In the genomic region with DNA sequence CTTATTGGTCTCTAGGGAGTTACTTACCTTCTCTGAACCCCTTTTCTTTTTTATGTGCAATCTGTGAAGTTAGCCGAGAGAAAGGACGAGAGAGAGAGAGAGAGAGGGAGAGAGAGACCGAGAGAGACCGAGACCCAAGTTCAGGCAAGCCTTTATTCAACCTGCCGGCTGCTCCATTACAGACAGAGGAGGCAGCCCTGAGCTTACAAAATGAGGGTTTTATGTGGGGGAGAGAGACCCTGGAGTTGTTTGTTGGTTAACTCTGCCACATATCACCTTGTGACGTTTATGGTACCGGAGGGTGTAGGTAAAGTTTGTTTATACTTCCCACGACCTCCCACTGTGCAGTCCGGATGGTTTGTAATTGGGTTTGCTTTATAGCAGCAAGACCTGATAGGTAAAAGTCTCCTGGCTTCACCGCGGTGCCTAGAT, we compare ENCODE assay signal across 16 cellular contexts. TPM values are rescaled to one million over a fixed set of nuclear protein-coding genes. Genes with fewer than 3 reads are reported as not detected.
DNase-seq lines count a peak whose midpoint lies in the region; ATAC-seq and TF ChIP-seq lines count a peak whose summit lies in the region.
"Had no signal": no experiment of that assay in that cellular context is flagged by ENCODE, and none has a peak within 500 bp of the region (broad histone marks: within the 10 kb centered on the region; RNA-seq: fewer than 3 reads in every experiment).

No MANE protein-coding gene starts in this region.

- no peak overlapping the region for H3K27ac ChIP-seq in Panc1 (ENCODE audit: low read length)
- H3K27ac ChIP-seq: cardiac muscle cell, foreskin keratinocyte had no signal

- intact Hi-C loops in Panc1 (cut with micrococcal nuclease; ENCODE audit: unreplicated experiment) = no loop called here

- POLR2A ChIA-PET in Panc1 (lab: Charles Lee) = interaction anchor here (0.6 to 0.7 kb wide), 3 partner anchors 47 to 368 kb away, joined by 3 to 9 read pairs (median 3); no protein-coding TSS in a partner anchor

- peaks cover 10% of the 10 kb centered on the region for H3K4me1 ChIP-seq in Panc1 (ENCODE audit: control insufficient read depth, insufficient read depth, low read length)
- H3K4me1 ChIP-seq: foreskin keratinocyte had no signal

- H3K27ac Mint-ChIP-seq in stimulated activated naive CD8-positive, alpha-beta T cell treated with anti-CD3 and anti-CD28 coated beads, Interleukin-15, Interleukin-2, amounts not matched to agents 100 ng/mL and 50 ng/mL, for 24 hours = no peak overlapping the region
- H3K27ac Mint-ChIP-seq in stimulated activated naive CD8-positive, alpha-beta T cell treated with anti-CD3 and anti-CD28 coated beads, Interleukin-15, amount 100 ng/mL, for 72 hours = no peak overlapping the region

- H3K27me3 ChIP-seq in Panc1 (ENCODE audit: control insufficient read depth, insufficient read depth, low read length) = peaks cover 36% of the 10 kb centered on the region

- no peak overlapping the region for H3K4me3 ChIP-seq in Panc1 (ENCODE audit: low read depth in 2 of 2, low read length in 2 of 2)
- H3K4me3 ChIP-seq in iPS-18c (ENCODE audit: insufficient read depth, low read depth, low read length) = peak overlapping the region; percentile 29; the same call in 1 of the 2 replicates
- H3K4me3 ChIP-seq: cardiac muscle cell, mucosa of descending colon had no signal

- H3K36me3 Mint-ChIP-seq in stimulated activated naive CD8-positive, alpha-beta T cell treated with anti-CD3 and anti-CD28 coated beads, Interleukin-15, Interleukin-2, amounts not matched to agents 100 ng/mL and 50 ng/mL, for 24 hours (ENCODE audit: low read depth) = no peaks in the 10 kb centered on the region

- TF ChIP-seq CTCF in Panc1 (IDR thresholded peaks at IDR 0.05) = peak; percentile 12; the same call in 1 of the 2 replicates

- in situ Hi-C loops in Panc1 (cut with HindIII; ENCODE audit: low pct_unique_long_range_greater_than_20kb, low sequenced_read_pairs) = no loop called here

- no peaks in the 10 kb centered on the region for H3K9me3 Mint-ChIP-seq in stimulated activated naive CD8-positive, alpha-beta T cell treated with anti-CD3 and anti-CD28 coated beads, Interleukin-15, Interleukin-2, amounts not matched to agents 100 ng/mL and 50 ng/mL, for 24 hours
- H3K9me3 Mint-ChIP-seq in stimulated activated naive CD8-positive, alpha-beta T cell treated with anti-CD3 and anti-CD28 coated beads, Interleukin-15, amount 100 ng/mL, for 72 hours = no peaks in the 10 kb centered on the region

- no peaks in the 10 kb centered on the region for H3K36me3 ChIP-seq in Panc1 (ENCODE audit: control insufficient read depth, insufficient read depth, low read length)
- H3K36me3 ChIP-seq: cardiac muscle cell had no signal

- no TSS peak for BruUV-seq in Panc1 (replicated peaks; lab: Mats Ljungman, UMichigan)

- no peaks in the 10 kb centered on the region for H3K9me3 ChIP-seq in Panc1 (ENCODE audit: control insufficient read depth, insufficient read depth, low read depth, low read length)
- no peaks in the 10 kb centered on the region for H3K9me3 ChIP-seq in iPS-18c (ENCODE audit: control insufficient read depth, insufficient read depth, low read length)
- H3K9me3 ChIP-seq: mucosa of descending colon had no signal

- H3K4me3 Mint-ChIP-seq in stimulated activated naive CD8-positive, alpha-beta T cell treated with anti-CD3 and anti-CD28 coated beads, Interleukin-15, Interleukin-2, amounts not matched to agents 100 ng/mL and 50 ng/mL, for 24 hours = peak overlapping the region; percentile 19
- peak overlapping the region in 1 of 2 donors; percentile 16 for H3K4me3 Mint-ChIP-seq in stimulated activated naive CD8-positive, alpha-beta T cell treated with anti-CD3 and anti-CD28 coated beads, Interleukin-15, amount 100 ng/mL, for 72 hours

- no peak for ATAC-seq in stimulated activated naive CD8-positive, alpha-beta T cell treated with anti-CD3 and anti-CD28 coated beads, Interleukin-15, amount 100 ng/mL, for 72 hours
- no peak for ATAC-seq in Panc1
- ATAC-seq in HG02588 (IDR thresholded peaks at IDR 0.05; ENCODE audit: unreplicated experiment) = no peak
- ATAC-seq: foreskin keratinocyte, mucosa of descending colon had no signal

- DNase-seq in stimulated activated naive CD8-positive, alpha-beta T cell treated with anti-CD3 and anti-CD28 coated beads, Interleukin-15, amount 100 ng/mL, for 72 hours = no peak
- DNase-seq in Panc1 (ENCODE audit: low read depth, low spot score) = no peak
- DNase-seq in DMS 273 treated with DMSO at 0.1 percent for 48 hours (lab: John Stamatoyannopoulos, UW) = no peak
- no peak for DNase-seq in ecto neural progenitor cell (ENCODE audit: low spot score)
- no peak for DNase-seq in NCI-H1436 (lab: John Stamatoyannopoulos, UW)
- DNase-seq: AML-193; foreskin keratinocyte; Kasumi-1; mucosa of descending colon; NCI-H1694 treated with DMSO at 0.1 percent for 48 hours; RPMI8226; stimulated activated CD4-positive, alpha-beta T cell treated with anti-CD3 and anti-CD28 coated beads, Interleukin-15, amount 100 ng/mL, for 24 hours had no signal

- peaks cover 51% of the 10 kb centered on the region for H3K27me3 Mint-ChIP-seq in stimulated activated naive CD8-positive, alpha-beta T cell treated with anti-CD3 and anti-CD28 coated beads, Interleukin-15, Interleukin-2, amounts not matched to agents 100 ng/mL and 50 ng/mL, for 24 hours
- H3K27me3 Mint-ChIP-seq in stimulated activated naive CD8-positive, alpha-beta T cell treated with anti-CD3 and anti-CD28 coated beads, Interleukin-15, amount 100 ng/mL, for 72 hours = peaks cover 56% of the 10 kb centered on the region

- CTCF ChIA-PET in Panc1 (lab: Charles Lee) = no interaction called here

- H3K4me1 Mint-ChIP-seq in stimulated activated naive CD8-positive, alpha-beta T cell treated with anti-CD3 and anti-CD28 coated beads, Interleukin-15, Interleukin-2, amounts not matched to agents 100 ng/mL and 50 ng/mL, for 24 hours (ENCODE audit: low read depth) = peaks cover 21% of the 10 kb centered on the region
- peaks cover 28% of the 10 kb centered on the region for H3K4me1 Mint-ChIP-seq in stimulated activated naive CD8-positive, alpha-beta T cell treated with anti-CD3 and anti-CD28 coated beads, Interleukin-15, amount 100 ng/mL, for 72 hours

RNA-seq across cellular contexts. Expression of gene MCOLN3, which starts 1.5 kb away (rescaled TPM):
- total RNA-seq in Panc1 (2021; ENCODE audit: unreplicated experiment) = 14.2 TPM
- 3.3 TPM for polyA plus RNA-seq in Panc1 (2012; ENCODE audit: insufficient read length)

RNA-seq across cellular contexts. Expression of gene MCOLN2, which starts 52.8 kb away (rescaled TPM):
- total RNA-seq in Panc1 (2021; ENCODE audit: unreplicated experiment) = 22.5 TPM
- 11.0 TPM for polyA plus RNA-seq in Panc1 (2012; ENCODE audit: insufficient read length)
- total RNA-seq: cardiac muscle cell had no signal
- polyA plus RNA-seq: cardiac muscle cell had no signal
